Comparison of ENCODE assay signal across 9 cellular contexts in genomic region chr1:169550294-169550693, GRCh38. TPM values are rescaled to one million over a fixed set of nuclear protein-coding genes. Genes with fewer than 3 reads are reported as not detected.
DNase-seq lines count a peak whose midpoint lies in the region; ATAC-seq, FAIRE-seq and TF ChIP-seq lines count a peak whose summit lies in the region.
"Had no signal": no experiment of that assay in that cellular context is flagged by ENCODE, and none has a peak within 500 bp of the region (broad histone marks: within the 10 kb centered on the region; RNA-seq: fewer than 3 reads in every experiment).

No MANE protein-coding gene starts in this region.

- TF ChIP-seq CTCF in astrocyte of the spinal cord (IDR thresholded peaks at IDR 0.05; ENCODE audit: low read depth, low read length) (peak; percentile 57), transverse colon (IDR thresholded peaks at IDR 0.05) (peak; percentile 38 to 47 (median 42))

- no peaks in the 10 kb centered on the region for H3K9me3 ChIP-seq in transverse colon
- H3K9me3 ChIP-seq: SJSA1 had no signal

- H3K4me1 ChIP-seq in transverse colon: peaks cover 0 to 10% (median 0%) of the 10 kb centered on the region in 4 donors
- H3K4me1 ChIP-seq: SJSA1 had no signal

- no peak overlapping the region for H3K27ac ChIP-seq in transverse colon
- H3K27ac ChIP-seq: SJSA1 had no signal

- H3K27me3 ChIP-seq in transverse colon: no peaks in the 10 kb centered on the region

- peak; percentile 58 for ATAC-seq in GM21786 (IDR thresholded peaks at IDR 0.05; ENCODE audit: unreplicated experiment)
- no peak for ATAC-seq in HG02588 (IDR thresholded peaks at IDR 0.05; ENCODE audit: unreplicated experiment)

- WGBS in transverse colon (ENCODE audit: low coverage in 1 of 2), 2 donors: 27 to 60% methylated on average over 2 to 4 of the region's 4 CpGs

- DNase-seq in DMS114 treated with DMSO at 0.1 percent for 48 hours (lab: John Stamatoyannopoulos, UW; ENCODE audit: unreplicated experiment) (peak; percentile 40), NCI-H2196 treated with DMSO at 0.1 percent for 48 hours (lab: John Stamatoyannopoulos, UW; ENCODE audit: unreplicated experiment) (peak; percentile 30), astrocyte of the spinal cord (ENCODE audit: low read depth, low spot score) (peak; percentile 53), transverse colon (no peak), KG1 (lab: John Stamatoyannopoulos, UW) (no peak)

- TF ChIP-seq POLR2A in transverse colon (IDR thresholded peaks at IDR 0.05): no peak

- no peak for TF ChIP-seq EP300 in transverse colon (IDR thresholded peaks at IDR 0.05; ENCODE audit: low read depth)

- H3K36me3 ChIP-seq in transverse colon: no peaks in the 10 kb centered on the region
- H3K36me3 ChIP-seq: SJSA1 had no signal

- in situ Hi-C loops in astrocyte of the spinal cord (cut with HindIII; ENCODE audit: low sequenced_read_pairs): no loop called here
- in situ Hi-C loops in transverse colon (cut with MboI; ENCODE audit: low pct_ligation_motif_present in 1 of 4, low pct_unique_long_range_greater_than_20kb in 1 of 4, low sequenced_read_pairs in 3 of 4): loop anchor here in 2 of 4 donors (10.0 to 25.0 kb wide), 3 partner anchors 255 to 938 kb away; no protein-coding TSS in a partner anchor

- no peak overlapping the region for H3K4me3 ChIP-seq in astrocyte of the spinal cord (ENCODE audit: low read depth, low read length)
- no peak overlapping the region for H3K4me3 ChIP-seq in transverse colon
- H3K4me3 ChIP-seq: SJSA1 had no signal

- intact Hi-C loops in transverse colon (cut with DNase I; ENCODE audit: low total_unique reads): no loop called here

- peak; percentile 85 for FAIRE-seq in islet of Langerhans (lab: Jason Lieb, UNC)

RNA-seq across cellular contexts. Expression of gene F5, which starts 36.0 kb away (rescaled TPM):
- total RNA-seq in transverse colon: under 1 TPM in 3 of 4 donors, not detected in 1; 0.32 to 0.82 (median 0.37) TPM
- total RNA-seq: SJSA1 had no signal

Comparison
In these comparisons a context has a peak if more than half of its experiments do, and no peak if none do; other contexts are left out.
1. DNase-seq: peak in DMS114 treated with DMSO at 0.1 percent for 48 hours (single experiment), NCI-H2196 treated with DMSO at 0.1 percent for 48 hours (single experiment) and astrocyte of the spinal cord (single experiment); none in transverse colon (single experiment) and KG1 (single experiment).